Comparison of ENCODE assay signal across 26 cellular contexts in the genomic region with DNA sequence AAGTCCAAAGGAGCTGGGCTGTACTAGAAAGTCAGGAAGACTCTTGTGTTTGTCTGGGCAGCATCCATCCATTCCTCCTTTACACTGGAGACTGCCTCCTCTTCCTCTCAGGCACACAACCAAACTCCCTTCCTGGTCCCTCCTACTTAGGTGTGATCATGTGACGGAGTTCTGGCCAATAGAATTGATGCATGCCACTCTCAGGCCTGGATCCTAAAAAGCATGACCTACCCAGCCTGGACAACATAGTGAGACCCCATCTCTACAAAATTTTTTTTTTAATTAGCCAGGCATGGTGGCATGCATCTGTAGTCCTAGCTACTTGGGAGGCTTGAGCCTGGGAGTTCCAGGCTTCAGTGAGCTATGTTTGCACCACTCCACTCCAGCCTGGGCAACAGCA. TPM values are rescaled to one million over a fixed set of nuclear protein-coding genes. Genes with fewer than 3 reads are reported as not detected.
"Had no signal": no experiment of that assay in that cellular context is flagged by ENCODE, and none has a peak within 500 bp of the region (broad histone marks: within the 10 kb centered on the region; RNA-seq: fewer than 3 reads in every experiment).

No MANE protein-coding gene starts in this region.

- H2AFZ ChIP-seq: hepatocyte, neural progenitor cell had no signal

- DNase-seq: islet precursor cell; left ventricle myocardium inferior; mesendoderm; naive B cell; natural killer cell; nephron progenitor cell; ovary; retina; right cardiac atrium; sigmoid colon; small intestine; spleen; stimulated activated CD4-positive, alpha-beta T cell treated with anti-CD3 and anti-CD28 coated beads, Interleukin-4, amount 100 ng/mL, for 24 hours; stimulated activated naive CD4-positive, alpha-beta T cell; tibial artery; trophoblast cell; upper lobe of right lung had no signal

- H3K9me3 ChIP-seq: left ventricle myocardium inferior, ovary, sigmoid colon, spleen, suprapubic skin, thoracic aorta, tibial artery, upper lobe of right lung had no signal

- H3K36me3 ChIP-seq: left ventricle myocardium inferior, neural progenitor cell, ovary, sigmoid colon, spleen, suprapubic skin, thoracic aorta, tibial artery, upper lobe of right lung had no signal

- H3K4me3 ChIP-seq: hepatocyte, left ventricle myocardium inferior, lung, neural progenitor cell, ovary, sigmoid colon, spleen, suprapubic skin, thoracic aorta, tibial artery, upper lobe of right lung had no signal

- H3K27ac ChIP-seq: hepatocyte, left ventricle myocardium inferior, neural progenitor cell, ovary, sigmoid colon, spleen, suprapubic skin, thoracic aorta, tibial artery, upper lobe of right lung had no signal

- H3K4me1 ChIP-seq: neural progenitor cell, sigmoid colon, tibial artery, upper lobe of right lung had no signal

- H3K27me3 ChIP-seq: ovary, upper lobe of right lung had no signal

- ATAC-seq: natural killer cell; right cardiac atrium; stimulated activated effector memory CD8-positive, alpha-beta T cell treated with anti-CD3 and anti-CD28 coated beads, Interleukin-12 subunit alpha, Interleukin-12 subunit beta, amount 100 ng/mL, for 72 hours; upper lobe of right lung had no signal

- H3K4me2 ChIP-seq: hepatocyte, neural progenitor cell had no signal

- H3K9ac ChIP-seq: neural progenitor cell had no signal

- H3K79me2 ChIP-seq: hepatocyte had no signal

- FAIRE-seq: small intestine, urothelium cell line had no signal

RNA-seq across cellular contexts. Expression of a gene that starts 8.6 kb away (rescaled TPM):
- total RNA-seq: mononuclear cell, natural killer cell had no signal

RNA-seq across cellular contexts. Expression of a gene that starts 27.9 kb away (rescaled TPM):
- total RNA-seq: progenitor cell of endocrine pancreas had no signal
